ENCODE assay signal across 24 cellular contexts in the genomic region with DNA sequence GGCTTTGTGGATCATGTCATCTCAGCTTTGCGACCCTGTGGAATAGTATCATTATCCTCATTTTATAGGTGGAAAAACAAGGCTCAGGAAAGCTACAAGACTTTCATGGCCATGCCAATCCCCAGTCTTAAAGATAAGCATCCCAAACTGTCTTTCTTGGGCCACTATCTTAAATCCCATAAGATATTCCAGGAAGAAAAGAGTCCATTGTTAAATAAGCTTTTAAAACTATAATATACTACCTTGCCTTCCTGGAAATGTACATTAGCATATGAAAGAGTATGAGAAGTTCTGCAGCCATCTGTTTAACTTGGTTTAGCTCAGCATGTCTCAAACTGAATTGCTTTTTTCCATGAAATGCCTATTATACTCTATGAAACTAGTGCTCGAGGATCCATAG.
"Had no signal": no experiment of that assay in that cellular context is flagged by ENCODE, and none has a peak within 500 bp of the region (broad histone marks: within the 10 kb centered on the region; RNA-seq: fewer than 3 reads in every experiment).

No MANE protein-coding gene starts in this region.

- H3K9me3 ChIP-seq: adrenal gland, body of pancreas, right lobe of liver had no signal

- ATAC-seq: activated CD8-positive, alpha-beta T cell treated with anti-CD3 and anti-CD28 coated beads for 36 hours; body of pancreas; effector memory CD8-positive, alpha-beta T cell; left lung; naive thymus-derived CD8-positive, alpha-beta T cell; right lobe of liver; stimulated activated naive CD8-positive, alpha-beta T cell treated with anti-CD3 and anti-CD28 coated beads, Interleukin-15, Interleukin-2, amounts not matched to agents 100 U/mL and 50 U/mL, for 24 hours; T-cell had no signal

- H3K27ac Mint-ChIP-seq: activated B cell treated with CpG ODN at 0.5 μM for 24 hours; activated CD8-positive, alpha-beta T cell treated with anti-CD3 and anti-CD28 coated beads for 36 hours; activated naive CD8-positive, alpha-beta T cell treated with anti-CD3 and anti-CD28 coated beads for 36 hours; activated T-helper 2 cell treated with anti-CD3 and anti-CD28 coated beads, Interferon-gamma antibody, Interleukin-2, Interleukin-4, amounts not matched to agents 10 μg/mL and 5 μg/mL and 100 μg/mL, durations not matched to agents 14 hours and 24 hours and 36 hours; effector memory CD8-positive, alpha-beta T cell; naive thymus-derived CD8-positive, alpha-beta T cell; progenitor cell of endocrine pancreas; T-cell had no signal

- H3K9me3 Mint-ChIP-seq: activated T-helper 2 cell treated with anti-CD3 and anti-CD28 coated beads, Interferon-gamma antibody, Interleukin-2, Interleukin-4, amounts not matched to agents 10 μg/mL and 5 μg/mL and 100 μg/mL, durations not matched to agents 14 hours and 24 hours and 36 hours; effector memory CD8-positive, alpha-beta T cell had no signal

- H3K27me3 ChIP-seq: adrenal gland, body of pancreas, left lung, right lobe of liver, upper lobe of left lung had no signal

- DNase-seq: activated B cell treated with CpG ODN at 0.5 μM for 24 hours; activated CD4-positive, alpha-beta T cell treated with anti-CD3 and anti-CD28 coated beads, Interleukin-2, amount 50 U/mL, for 1 hour; activated CD8-positive, alpha-beta T cell treated with anti-CD3 and anti-CD28 coated beads for 36 hours; activated naive CD4-positive, alpha-beta T cell; activated naive CD8-positive, alpha-beta T cell treated with anti-CD3 and anti-CD28 coated beads for 36 hours; activated T-cell treated with anti-CD3 and anti-CD28 coated beads, Interleukin-2, amount 50 U/mL, for 48 hours; adrenal gland; aorta; body of pancreas; cortex of kidney; effector memory CD8-positive, alpha-beta T cell; left lung; naive thymus-derived CD8-positive, alpha-beta T cell; right lobe of liver; stimulated activated CD4-positive, alpha-beta T cell treated with anti-CD3 and anti-CD28 coated beads, Interleukin-12 subunit alpha, Interleukin-12 subunit beta, amount 100 ng/mL, for 4 hours; stimulated activated CD4-positive, alpha-beta T cell treated with anti-CD3 and anti-CD28 coated beads, Interleukin-4, amount 100 ng/mL, for 1 hour; stimulated activated naive CD8-positive, alpha-beta T cell treated with anti-CD3 and anti-CD28 coated beads, Interleukin-15, Interleukin-2, amounts not matched to agents 100 U/mL and 50 U/mL, for 24 hours; T-cell; upper lobe of left lung had no signal

- H3K4me3 Mint-ChIP-seq: activated B cell treated with CpG ODN at 0.5 μM for 24 hours; activated CD8-positive, alpha-beta T cell treated with anti-CD3 and anti-CD28 coated beads for 36 hours; activated naive CD8-positive, alpha-beta T cell treated with anti-CD3 and anti-CD28 coated beads for 36 hours; effector memory CD8-positive, alpha-beta T cell; neural crest cell; T-cell had no signal

- H3K4me3 ChIP-seq: adrenal gland, body of pancreas, esophagus muscularis mucosa, left lung, right lobe of liver, thoracic aorta, upper lobe of left lung had no signal

- H3K27me3 Mint-ChIP-seq: activated CD8-positive, alpha-beta T cell treated with anti-CD3 and anti-CD28 coated beads for 36 hours; effector memory CD8-positive, alpha-beta T cell; progenitor cell of endocrine pancreas; T-cell had no signal

- H3K27ac ChIP-seq: adrenal gland, esophagus muscularis mucosa, left lung, right lobe of liver, thoracic aorta, upper lobe of left lung had no signal

- H3K4me1 Mint-ChIP-seq: activated B cell treated with CpG ODN at 0.5 μM for 24 hours had no signal

- H3K36me3 ChIP-seq: adrenal gland, esophagus muscularis mucosa, left lung, right lobe of liver, thoracic aorta, upper lobe of left lung had no signal
